Comparison of ENCODE assay signal across 1 cellular context in genomic region chr3:37742121-37742520, GRCh38.
TF ChIP-seq lines count a peak whose summit lies in the region.

No MANE protein-coding gene starts in this region.

TF ChIP-seq in GM23338, 12 proteins besides CTCF, POLR2A, EP300 and RAD21 (continued from another document):
- no peak for TF ChIP-seq EZH2 (IDR thresholded peaks at IDR 0.05; ENCODE audit: low read depth, unreplicated experiment)
- TF ChIP-seq NANOG (IDR thresholded peaks at IDR 0.05; ENCODE audit: borderline replicate concordance) = no peak
- TF ChIP-seq POLR2AphosphoS5 (IDR thresholded peaks at IDR 0.05; ENCODE audit: low read depth) = no peak
- TF ChIP-seq ETS1 (IDR thresholded peaks at IDR 0.05) = no peak
- TF ChIP-seq ZNF114 (CRISPR knock-in tag; IDR thresholded peaks at IDR 0.05) = no peak
- no peak for TF ChIP-seq ZNF331 (CRISPR knock-in tag; IDR thresholded peaks at IDR 0.05; ENCODE audit: low read depth)
- TF ChIP-seq ZNF462 (CRISPR knock-in tag; IDR thresholded peaks at IDR 0.05) = no peak
- no peak for TF ChIP-seq STAT1 (IDR thresholded peaks at IDR 0.05; ENCODE audit: unreplicated experiment)
- TF ChIP-seq EZH2phosphoT487 (IDR thresholded peaks at IDR 0.05; ENCODE audit: unreplicated experiment) = no peak
- no peak for TF ChIP-seq CREB1 (CRISPR knock-in tag; IDR thresholded peaks at IDR 0.05; ENCODE audit: low read depth)
- no peak for TF ChIP-seq JUNB (IDR thresholded peaks at IDR 0.05; ENCODE audit: unreplicated experiment)
